Comparison of ENCODE assay signal across 9 cellular contexts in genomic region chr10:27152687-27153086, GRCh38. TPM values are rescaled to one million over a fixed set of nuclear protein-coding genes. Genes with fewer than 3 reads are reported as not detected.
DNase-seq lines count a peak whose midpoint lies in the region; ATAC-seq, FAIRE-seq and TF ChIP-seq lines count a peak whose summit lies in the region.
"Had no signal": no experiment of that assay in that cellular context is flagged by ENCODE, and none has a peak within 500 bp of the region (broad histone marks: within the 10 kb centered on the region; RNA-seq: fewer than 3 reads in every experiment).

No MANE protein-coding gene starts in this region.

- TF ChIP-seq CTCF in A673 (conservative IDR thresholded peaks at IDR 0.05; ENCODE audit: low read depth, low read length) (no peak), breast epithelium (IDR thresholded peaks at IDR 0.05) (no peak), D721Med (IDR thresholded peaks at IDR 0.05; ENCODE audit: insufficient read depth, missing control alignments) (no peak)

- H3K4me3 ChIP-seq in A673 (ENCODE audit: low read depth, low read length, poor library complexity, severe bottlenecking), result peak overlapping the region; percentile 90
- H3K4me3 ChIP-seq in HUES6 (ENCODE audit: low read depth, low read length), result peak overlapping the region; percentile 98
- H3K4me3 ChIP-seq in breast epithelium, result peak overlapping the region; percentile 82 to 88 (median 86)
- peak overlapping the region; percentile 66 to 100 for H3K4me3 ChIP-seq in muscle layer of colon (ENCODE audit: low read depth in 1 of 2, low read length in 2 of 2)

- CTCF ChIA-PET in A673 (lab: Charles Lee), result no interaction called here

- intact Hi-C loops in A673 (cut with micrococcal nuclease; ENCODE audit: unreplicated experiment), result no loop called here
- intact Hi-C loops in breast epithelium (cut with DNase I; ENCODE audit: low total_unique reads), result no loop called here

- no peak for DNase-seq in A673 (ENCODE audit: low spot score)
- DNase-seq in breast epithelium (ENCODE audit: low spot score in 2 of 2), result no peak
- no peak for DNase-seq in iPS-NIHi7 (ENCODE audit: extremely low spot score)
- DNase-seq in D721Med (ENCODE audit: insufficient read length, low spot score), result no peak
- DNase-seq in DMS153 treated with DMSO at 0.1 percent for 48 hours (lab: John Stamatoyannopoulos, UW; ENCODE audit: unreplicated experiment), result no peak
- DNase-seq: SIG-M5 had no signal

- no peak for TF ChIP-seq POLR2A in breast epithelium (IDR thresholded peaks at IDR 0.05)

- H3K9ac ChIP-seq in HUES6 (ENCODE audit: low read length), result peak overlapping the region; percentile 99
- peak overlapping the region; percentile 99 for H3K9ac ChIP-seq in muscle layer of colon (ENCODE audit: low read length)

- peak overlapping the region; percentile 98 for H3K27ac ChIP-seq in A673 (ENCODE audit: low read depth, low read length, poor library complexity, severe bottlenecking)
- H3K27ac ChIP-seq in HUES6 (ENCODE audit: low read depth, low read length), result no peak overlapping the region
- H3K27ac ChIP-seq in breast epithelium, result no peak overlapping the region
- no peak overlapping the region for H3K27ac ChIP-seq in muscle layer of colon (ENCODE audit: low read depth, low read length)

- H3K4me1 ChIP-seq in A673 (ENCODE audit: insufficient read depth, low read length, poor library complexity, severe bottlenecking) (peaks cover 9% of the 10 kb centered on the region), HUES6 (ENCODE audit: control insufficient read depth, insufficient read depth, low read length) (peaks cover 9% of the 10 kb centered on the region), breast epithelium (peaks cover 0 to 11% of the 10 kb centered on the region in 2 donors), muscle layer of colon (ENCODE audit: insufficient read depth, low read length) (peaks cover 20% of the 10 kb centered on the region)

- no TSS peak for BruUV-seq in A673 (replicated peaks; lab: Mats Ljungman, UMichigan)

- ATAC-seq in HG02642 (IDR thresholded peaks at IDR 0.05; ENCODE audit: poor library complexity, unreplicated experiment), result no peak

- POLR2A ChIA-PET in A673 (lab: Charles Lee; ENCODE audit: low non-redundant PET), result no interaction called here

- peaks cover 17% of the 10 kb centered on the region for H3K36me3 ChIP-seq in A673 (ENCODE audit: insufficient read depth, low read length, poor library complexity, severe bottlenecking)
- peaks cover 27% of the 10 kb centered on the region for H3K36me3 ChIP-seq in HUES6 (ENCODE audit: control insufficient read depth, insufficient read depth, low read length)
- no peaks in the 10 kb centered on the region for H3K36me3 ChIP-seq in breast epithelium
- H3K36me3 ChIP-seq in muscle layer of colon (ENCODE audit: insufficient read depth, low read length), result peaks cover 1% of the 10 kb centered on the region

- no peak for FAIRE-seq in D721Med (lab: Jason Lieb, UNC)

- H3K9me3 ChIP-seq in A673 (ENCODE audit: low read depth, low read length, poor library complexity, severe bottlenecking) (no peaks in the 10 kb centered on the region), HUES6 (ENCODE audit: control insufficient read depth, insufficient read depth, low read depth, low read length) (no peaks in the 10 kb centered on the region), breast epithelium (no peaks in the 10 kb centered on the region), muscle layer of colon (ENCODE audit: low read length) (no peaks in the 10 kb centered on the region)

- H3K27me3 ChIP-seq in A673 (replicated peaks; ENCODE audit: insufficient read depth, low read depth, low read length, poor library complexity) (no peaks in the 10 kb centered on the region), HUES6 (ENCODE audit: control insufficient read depth, insufficient read depth, low read length) (no peaks in the 10 kb centered on the region), breast epithelium (no peaks in the 10 kb centered on the region), muscle layer of colon (ENCODE audit: control insufficient read depth in 1 of 2, insufficient read depth in 2 of 2, low read length in 2 of 2) (no peaks in the 10 kb centered on the region)

RNA-seq across cellular contexts. Expression of gene YME1L1, which starts 1.5 kb away (rescaled TPM):
- total RNA-seq in A673 (2021), result 151 and 161 TPM in 2 replicates
- 10 to 100 TPM; 62.3 to 75.5 (median 66.2) TPM for total RNA-seq in breast epithelium

RNA-seq across cellular contexts. Expression of gene MASTL, which starts 2.5 kb away (rescaled TPM):
- total RNA-seq in A673 (2021) (44.4 and 44.9 TPM in 2 replicates), breast epithelium (10 to 100 TPM in 1 of 3 donors, 1 to 10 TPM in 2; 7.5 to 12.0 (median 9.3) TPM)

RNA-seq across cellular contexts. Expression of gene ANKRD26, which starts 52.4 kb away (rescaled TPM):
- total RNA-seq in A673 (2021) (15.2 and 16.9 TPM in 2 replicates), breast epithelium (10 to 100 TPM in 2 of 3 donors, 1 to 10 TPM in 1; 8.3 to 14.6 (median 13.4) TPM)
